16 cellular contexts compared by ENCODE assay signal in genomic region chr9:90972057-90972456, GRCh38.
DNase-seq lines count a peak whose midpoint lies in the region; ATAC-seq and TF ChIP-seq lines count a peak whose summit lies in the region.
"Had no signal": no experiment of that assay in that cellular context is flagged by ENCODE, and none has a peak within 500 bp of the region (broad histone marks: within the 10 kb centered on the region; RNA-seq: fewer than 3 reads in every experiment).

No MANE protein-coding gene starts in this region.

- H3K9me3 ChIP-seq in MM.1S (replicated peaks; ENCODE audit: insufficient read depth, low read length) (no peaks in the 10 kb centered on the region), trophoblast cell (ENCODE audit: insufficient read depth, low read depth, low read length) (no peaks in the 10 kb centered on the region), upper lobe of right lung (no peaks in the 10 kb centered on the region)
- H3K9me3 ChIP-seq: MG63, spleen had no signal

- H3K36me3 ChIP-seq in MM.1S (replicated peaks; ENCODE audit: insufficient read depth, low read length) (no peaks in the 10 kb centered on the region), trophoblast cell (ENCODE audit: control insufficient read depth in 1 of 2, insufficient read depth in 2 of 2, low read length in 2 of 2) (no peaks in the 10 kb centered on the region), upper lobe of right lung (no peaks in the 10 kb centered on the region)
- H3K36me3 ChIP-seq: MG63, spleen had no signal

- H2BK5ac ChIP-seq in trophoblast cell (ENCODE audit: low read depth, low read length, poor library complexity) = no peak overlapping the region

- H3F3A ChIP-seq in MM.1S (ENCODE audit: insufficient read depth, low read length) = peaks cover 41% of the 10 kb centered on the region

- WGBS in trophoblast cell (ENCODE audit: extremely low coverage, insufficient coverage, insufficient read length) = no CpG with 5 or more reads among the region's 6 CpGs

- H3K79me2 ChIP-seq in MM.1S (ENCODE audit: low read length) (no peaks in the 10 kb centered on the region), trophoblast cell (ENCODE audit: control insufficient read depth, insufficient read depth, low read length, poor library complexity) (no peaks in the 10 kb centered on the region)

- peak overlapping the region; percentile 7; the same call in 1 of the 2 replicates for H2AFZ ChIP-seq in MM.1S (ENCODE audit: low read length)
- no peak overlapping the region for H2AFZ ChIP-seq in trophoblast cell (ENCODE audit: insufficient read depth, low read length, poor library complexity)

- intact Hi-C loops in upper lobe of right lung (cut with DNase I) = no loop called here
- intact Hi-C loops in left colon (cut with DNase I, micrococcal nuclease) = no loop called here

- no peak overlapping the region for H4K12ac ChIP-seq in trophoblast cell (ENCODE audit: low read depth, low read length)

- H4K91ac ChIP-seq in trophoblast cell (ENCODE audit: low read depth, low read length) = peak overlapping the region; percentile 15

- peak overlapping the region; percentile 96 for H3K27ac ChIP-seq in MM.1S (ENCODE audit: low read length)
- H3K27ac ChIP-seq in trophoblast cell (ENCODE audit: low read depth, low read length) = no peak overlapping the region
- H3K27ac ChIP-seq in upper lobe of right lung = no peak overlapping the region
- H3K27ac ChIP-seq: VCaP had no signal

- no peaks in the 10 kb centered on the region for H3K79me1 ChIP-seq in trophoblast cell (ENCODE audit: low read length)

- H3K4ac ChIP-seq in trophoblast cell (ENCODE audit: low read depth, low read length) = no peak overlapping the region

- H3K23ac ChIP-seq in trophoblast cell (ENCODE audit: low read length) = no peak overlapping the region

- H3K9me2 ChIP-seq in MM.1S (replicated peaks; ENCODE audit: insufficient read depth, low read length) = no peaks in the 10 kb centered on the region

- H3K27me3 ChIP-seq in MM.1S (replicated peaks; ENCODE audit: insufficient read depth, low read length) = no peaks in the 10 kb centered on the region
- H3K27me3 ChIP-seq in trophoblast cell (ENCODE audit: insufficient read depth, low read length) = no peaks in the 10 kb centered on the region
- H3K27me3 ChIP-seq in upper lobe of right lung = peaks cover 2% of the 10 kb centered on the region
- H3K27me3 ChIP-seq: MG63 had no signal

- no peak overlapping the region for H4K8ac ChIP-seq in trophoblast cell (ENCODE audit: low read depth, low read length)

- peak overlapping the region; percentile 60 for H3K4me2 ChIP-seq in MM.1S (ENCODE audit: low read depth, low read length)
- H3K4me2 ChIP-seq in trophoblast cell (ENCODE audit: low read length) = no peak overlapping the region

- TF ChIP-seq CTCF in MM.1S (IDR thresholded peaks at IDR 0.05; ENCODE audit: low read length) = no peak
- no peak for TF ChIP-seq CTCF in upper lobe of right lung (IDR thresholded peaks at IDR 0.05)

- ATAC-seq in GM18868 (IDR thresholded peaks at IDR 0.05; ENCODE audit: unreplicated experiment) = peak; percentile 40
- ATAC-seq in GM21717 (IDR thresholded peaks at IDR 0.05; ENCODE audit: unreplicated experiment) = peak; percentile 64
- no peak for ATAC-seq in upper lobe of right lung
- no peak for ATAC-seq in left colon
- ATAC-seq in GM19397 (IDR thresholded peaks at IDR 0.05; ENCODE audit: unreplicated experiment) = no peak

- no peak overlapping the region for H3K14ac ChIP-seq in trophoblast cell (ENCODE audit: low read length)

- no peak overlapping the region for H2AK5ac ChIP-seq in trophoblast cell (ENCODE audit: low read length)

- H3K4me3 ChIP-seq in MM.1S (ENCODE audit: low read length) = peak overlapping the region; percentile 18; the same call in 1 of the 2 replicates
- no peak overlapping the region for H3K4me3 ChIP-seq in trophoblast cell (ENCODE audit: low read depth, low read length)
- H3K4me3 ChIP-seq in upper lobe of right lung = no peak overlapping the region
- H3K4me3 ChIP-seq: MG63, spleen had no signal

- H3K9ac ChIP-seq in MM.1S (ENCODE audit: low read length) (peak overlapping the region; percentile 77), trophoblast cell (ENCODE audit: low read length) (no peak overlapping the region)

- no peak overlapping the region for H2BK12ac ChIP-seq in trophoblast cell (ENCODE audit: low read length)

- no peaks in the 10 kb centered on the region for H4K20me1 ChIP-seq in MM.1S (ENCODE audit: insufficient read depth, low read length)

- peak; percentile 87 for DNase-seq in MM.1S
- DNase-seq in trophoblast cell = no peak
- no peak for DNase-seq in upper lobe of right lung
- no peak for DNase-seq in left colon
- DNase-seq: activated effector memory CD4-positive, alpha-beta T cell treated with Interleukin-2 at 50 U/mL for 16 hours; anterior cingulate cortex; DMS79; H7; hypothalamus; MG63; NCI-H2227 treated with DMSO at 0.1 percent for 48 hours; spleen had no signal

- no peak overlapping the region for H2BK120ac ChIP-seq in trophoblast cell (ENCODE audit: insufficient read depth, low read length, poor library complexity)

- peaks cover 56% of the 10 kb centered on the region for H3K4me1 ChIP-seq in MM.1S (ENCODE audit: low read length)
- H3K4me1 ChIP-seq in trophoblast cell (ENCODE audit: control insufficient read depth in 1 of 2, insufficient read depth in 2 of 2, low read length in 2 of 2) = peaks cover 0 to 2% of the 10 kb centered on the region in 2 experiments
- H3K4me1 ChIP-seq in upper lobe of right lung = no peaks in the 10 kb centered on the region
- H3K4me1 ChIP-seq: spleen had no signal

- no peak overlapping the region for H3K18ac ChIP-seq in trophoblast cell (ENCODE audit: low read length)

Comparison
In these comparisons a context has a peak if more than half of its experiments do, and no peak if none do; other contexts are left out.
1. ATAC-seq: peak in GM18868 (single experiment) and GM21717 (single experiment); none in upper lobe of right lung (single experiment), left colon (single experiment) and GM19397 (single experiment).